8 cellular contexts compared by ENCODE assay signal in the genomic region with DNA sequence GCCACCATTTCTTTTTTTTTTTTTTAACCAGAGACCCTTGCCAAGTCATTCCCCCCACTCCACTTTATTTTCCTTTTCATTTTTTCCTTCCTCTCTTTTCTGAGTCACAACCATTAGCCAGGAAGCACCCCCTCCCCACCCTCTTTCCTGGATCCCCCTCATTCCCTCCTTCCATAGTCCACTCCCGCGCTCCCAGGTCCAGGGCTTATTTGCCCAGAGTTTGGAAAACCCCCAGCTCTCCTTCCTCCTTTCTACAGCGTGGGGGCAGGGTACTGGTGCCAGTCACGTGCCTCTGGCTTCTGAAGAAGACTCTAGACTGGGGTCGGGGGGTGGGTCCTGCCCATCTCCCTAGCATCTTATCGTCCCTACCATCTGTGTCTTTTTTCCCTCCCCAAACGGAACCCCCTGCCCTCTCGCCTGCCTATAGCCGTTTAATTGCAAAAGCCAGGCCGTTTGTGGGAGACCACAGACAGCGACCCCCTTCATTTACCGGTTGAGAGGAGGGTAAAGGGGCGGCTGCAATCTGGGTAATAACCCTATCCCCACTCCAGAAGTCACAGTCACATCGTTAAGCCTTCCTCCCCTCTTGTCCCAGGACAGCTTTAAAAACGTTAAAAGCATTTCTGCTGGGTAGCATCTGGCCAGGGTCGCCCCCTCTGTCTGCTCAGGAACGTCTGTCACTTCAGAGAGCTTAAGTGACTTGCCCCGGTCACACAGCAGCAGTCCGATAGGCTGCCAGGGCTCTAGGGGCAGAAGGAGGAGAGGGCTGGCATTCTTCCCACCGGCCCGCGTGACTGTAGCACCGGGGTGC. TPM values are rescaled to one million over a fixed set of nuclear protein-coding genes. Genes with fewer than 3 reads are reported as not detected.
DNase-seq lines count a peak whose midpoint lies in the region; ATAC-seq and TF ChIP-seq lines count a peak whose summit lies in the region.

No MANE protein-coding gene starts in this region.

- H3K27ac ChIP-seq in HL-60 (replicated peaks) = peak overlapping the region; percentile 97
- no peak overlapping the region for H3K27ac ChIP-seq in urinary bladder (ENCODE audit: low read depth)

- H3K4me3 ChIP-seq in HL-60 (replicated peaks; ENCODE audit: insufficient read depth, low read length) (peak overlapping the region; percentile 42), urinary bladder (ENCODE audit: low read depth, low read length) (peak overlapping the region; percentile 31)

- peaks cover 2% of the 10 kb centered on the region for H3K36me3 ChIP-seq in urinary bladder (ENCODE audit: insufficient read depth)

- no peaks in the 10 kb centered on the region for H3K9me3 Mint-ChIP-seq in memory B cell

- DNase-seq in Daoy (ENCODE audit: low read depth) (peak; percentile 76), HL-60 (ENCODE audit: low read depth in 1 of 2, low spot score in 1 of 2) (peak; percentile 95 to 98), OCI-M1 (lab: John Stamatoyannopoulos, UW) (peak; percentile 87), cerebellar cortex (ENCODE audit: low spot score) (peak; percentile 50), memory B cell (ENCODE audit: low spot score in 2 of 2) (no peak), omental fat pad (ENCODE audit: low spot score) (no peak)

- peaks cover 3% of the 10 kb centered on the region for H3K4me1 ChIP-seq in urinary bladder (ENCODE audit: insufficient read depth)

- H3K4me3 Mint-ChIP-seq in memory B cell = peak overlapping the region; percentile 99

- WGBS in urinary bladder = 3% methylated on average over 23 of the region's 23 CpGs

- H3K27me3 ChIP-seq in HL-60 (ENCODE audit: insufficient read depth, poor library complexity, severe bottlenecking) = no peaks in the 10 kb centered on the region

- H3K4me1 Mint-ChIP-seq in memory B cell = peaks cover 38% of the 10 kb centered on the region

- no peaks in the 10 kb centered on the region for H3K27me3 Mint-ChIP-seq in memory B cell

- no peak for TF ChIP-seq CTCF in HL-60 (IDR thresholded peaks at IDR 0.05; ENCODE audit: insufficient read depth, low read length)
- no peak for TF ChIP-seq CTCF in omental fat pad (IDR thresholded peaks at IDR 0.05)

- H3K36me3 Mint-ChIP-seq in memory B cell = peaks cover 18% of the 10 kb centered on the region

- peak overlapping the region; percentile 97 for H3K27ac Mint-ChIP-seq in memory B cell

- no peak for ATAC-seq in memory B cell (ENCODE audit: low read depth)
- ATAC-seq in HG02798 (IDR thresholded peaks at IDR 0.05; ENCODE audit: poor library complexity, unreplicated experiment) = no peak
- no peak for ATAC-seq in omental fat pad (ENCODE audit: low FRiP score)

RNA-seq across cellular contexts. Expression of a gene that starts 1.0 kb away (rescaled TPM):
- total RNA-seq in Daoy (2014; rRNA removed; shearing (Covaris generic)) = 961 and 1,048 TPM in 2 replicates
- total RNA-seq in urinary bladder (350 TPM), omental fat pad (100 to 1,000 TPM; 349 to 570 (median 439) TPM)
- polyA plus RNA-seq in urinary bladder = 366 TPM

RNA-seq across cellular contexts. Expression of a gene that starts 3.9 kb away (rescaled TPM):
- total RNA-seq in Daoy (2014; rRNA removed; shearing (Covaris generic)) = 105 and 122 TPM in 2 replicates
- total RNA-seq in urinary bladder = 27.2 TPM
- 51.3 TPM for polyA plus RNA-seq in urinary bladder
- total RNA-seq in omental fat pad = 10 to 100 TPM; 31.1 to 61.1 (median 38.2) TPM

RNA-seq across cellular contexts. Expression of a gene that starts 8.2 kb away (rescaled TPM):
- 125 and 151 TPM in 2 replicates for total RNA-seq in Daoy (2014; rRNA removed; shearing (Covaris generic))
- total RNA-seq in urinary bladder (29.5 TPM), omental fat pad (100 to 1,000 TPM in 1 of 4 donors, 10 to 100 TPM in 3; 65.6 to 119 (median 91.1) TPM)
- 129 TPM for polyA plus RNA-seq in urinary bladder

RNA-seq across cellular contexts. Expression of a gene that starts 18.4 kb away (rescaled TPM):
- total RNA-seq in Daoy (2014; rRNA removed; shearing (Covaris generic)) = 0.63 TPM in 1 of 2 replicates, not detected in the other
- total RNA-seq in urinary bladder = 0.85 TPM
- 0.10 TPM for polyA plus RNA-seq in urinary bladder
- not detected for total RNA-seq in omental fat pad

RNA-seq across cellular contexts. Expression of a gene that starts 19.6 kb away (rescaled TPM):
- total RNA-seq in Daoy (2014; rRNA removed; shearing (Covaris generic)) = 75.8 and 80.8 TPM in 2 replicates
- total RNA-seq in urinary bladder = 7.3 TPM
- polyA plus RNA-seq in urinary bladder = 45.9 TPM
- 10 to 100 TPM; 27.2 to 37.7 (median 32.8) TPM for total RNA-seq in omental fat pad

Comparison
In these comparisons a context has a peak if more than half of its experiments do, and no peak if none do; other contexts are left out.
1. DNase-seq: peak in Daoy (single experiment), HL-60 (2 of 2), OCI-M1 (single experiment) and cerebellar cortex (single experiment); none in memory B cell (0 of 2) and omental fat pad (single experiment).